13 cellular contexts compared by ENCODE assay signal in genomic region chr22:38187413-38188212, GRCh38. TPM values are rescaled to one million over a fixed set of nuclear protein-coding genes. Genes with fewer than 3 reads are reported as not detected.
DNase-seq lines count a peak whose midpoint lies in the region; ATAC-seq and TF ChIP-seq lines count a peak whose summit lies in the region.
"Had no signal": no experiment of that assay in that cellular context is flagged by ENCODE, and none has a peak within 500 bp of the region (broad histone marks: within the 10 kb centered on the region; RNA-seq: fewer than 3 reads in every experiment).

No MANE protein-coding gene starts in this region.

- no peak overlapping the region for H3K4me3 Mint-ChIP-seq in Caco-2 (ENCODE audit: unreplicated experiment)

- no peak for ATAC-seq in HG02759 (IDR thresholded peaks at IDR 0.05; ENCODE audit: unreplicated experiment)

- H3K4me1 Mint-ChIP-seq in Caco-2 (ENCODE audit: low read depth, unreplicated experiment): peaks cover 21% of the 10 kb centered on the region

- no peak for TF ChIP-seq CTCF in Caco-2 (IDR thresholded peaks at IDR 0.05; ENCODE audit: insufficient read depth in 1 of 2, low read depth in 1 of 2, low read length in 1 of 2, severe bottlenecking in 1 of 2, unreplicated experiment in 1 of 2)
- TF ChIP-seq CTCF in tibial artery (IDR thresholded peaks at IDR 0.05): no peak

- H3K9me3 ChIP-seq in Caco-2: no peaks in the 10 kb centered on the region
- no peaks in the 10 kb centered on the region for H3K9me3 ChIP-seq in tibial artery
- H3K9me3 ChIP-seq: BLaER1 treated with 17β-estradiol and CSF1 and Interleukin-3, amounts not matched to agents 10 nM and 100 nM; SJCRH30 had no signal

- intact Hi-C loops in Caco-2 (cut with micrococcal nuclease; ENCODE audit: unreplicated experiment): loop anchor here (2.0 to 10.0 kb wide), 2 partner anchors 13 to 73 kb away; partner anchors contain the start of genes BAIAP2L2 and MAFF
- intact Hi-C loops in tibial artery (cut with DNase I; ENCODE audit: low total_unique reads): no loop called here

- no peaks in the 10 kb centered on the region for H3K9me3 Mint-ChIP-seq in Caco-2 (ENCODE audit: unreplicated experiment)

- no peak overlapping the region for H3K27ac Mint-ChIP-seq in Caco-2 (ENCODE audit: unreplicated experiment)

- POLR2A ChIA-PET in Caco-2 (lab: Charles Lee): no interaction called here

- H3K36me3 ChIP-seq in Caco-2 (ENCODE audit: control insufficient read depth, insufficient read depth, low read length) (no peaks in the 10 kb centered on the region), tibial artery (no peaks in the 10 kb centered on the region)
- H3K36me3 ChIP-seq: BLaER1 treated with 17β-estradiol and CSF1 and Interleukin-3, amounts not matched to agents 10 nM and 100 nM; SJCRH30 had no signal

- H3K27me3 Mint-ChIP-seq in Caco-2 (ENCODE audit: insufficient read depth, unreplicated experiment): no peaks in the 10 kb centered on the region

- DNase-seq in CD1c-positive myeloid dendritic cell (ENCODE audit: extremely low spot score): peak; percentile 27
- DNase-seq in NCI-H1092 treated with DMSO at 0.1 percent for 48 hours (lab: John Stamatoyannopoulos, UW): peak; percentile 89
- DNase-seq in cerebellar cortex (ENCODE audit: low spot score): peak; percentile 65
- DNase-seq in mucosa of gallbladder (ENCODE audit: low spot score): peak; percentile 61
- no peak for DNase-seq in Caco-2
- DNase-seq in iPS-NIHi7 (ENCODE audit: extremely low spot score): no peak
- no peak for DNase-seq in tibial artery
- DNase-seq: activated CD8-positive, alpha-beta memory T cell treated with anti-CD3 and anti-CD28 coated beads, Interleukin-2, amount 50 U/mL, for 4 hours; NCI-H446 treated with DMSO at 0.1 percent for 48 hours had no signal

- CTCF ChIA-PET in Caco-2 (lab: Charles Lee): no interaction called here

- peaks cover 10% of the 10 kb centered on the region for H3K36me3 Mint-ChIP-seq in Caco-2 (ENCODE audit: insufficient read depth, unreplicated experiment)

- no TSS peak for BruUV-seq in Caco-2 (replicated peaks; lab: Mats Ljungman, UMichigan)

- H3K4me3 ChIP-seq in Caco-2 (ENCODE audit: low read depth, low read length) (no peak overlapping the region), tibial artery (no peak overlapping the region)
- H3K4me3 ChIP-seq: BLaER1 treated with 17β-estradiol and CSF1 and Interleukin-3, amounts not matched to agents 10 nM and 100 nM; SJCRH30; skin epidermis had no signal

- no peaks in the 10 kb centered on the region for H3K27me3 ChIP-seq in Caco-2 (replicated peaks; ENCODE audit: control insufficient read depth, insufficient read depth, low read length)
- no peaks in the 10 kb centered on the region for H3K27me3 ChIP-seq in tibial artery
- H3K27me3 ChIP-seq: BLaER1 treated with 17β-estradiol and CSF1 and Interleukin-3, amounts not matched to agents 10 nM and 100 nM; SJCRH30 had no signal

- H3K4me1 ChIP-seq in Caco-2 (peaks cover 15% of the 10 kb centered on the region; the same call in 1 of the 2 replicates), tibial artery (peaks cover 0 to 11% (median 0%) of the 10 kb centered on the region in 4 donors)

- no peak overlapping the region for H3K27ac ChIP-seq in tibial artery
- H3K27ac ChIP-seq: SJCRH30 had no signal

RNA-seq across cellular contexts. Expression of gene PLA2G6, which starts 6.0 kb away (rescaled TPM):
- total RNA-seq in mucosa of gallbladder (260 TPM), Caco-2 (2022) (18.7 and 19.2 TPM in 2 replicates)

RNA-seq across cellular contexts. Expression of gene MAFF, which starts 14.2 kb away (rescaled TPM):
- total RNA-seq in mucosa of gallbladder (34.4 TPM), Caco-2 (2022) (6.8 and 9.0 TPM in 2 replicates)

Comparison
In these comparisons a context has a peak if more than half of its experiments do, and no peak if none do; other contexts are left out.
1. DNase-seq: peak in CD1c-positive myeloid dendritic cell (single experiment), NCI-H1092 treated with DMSO at 0.1 percent for 48 hours (single experiment), cerebellar cortex (single experiment) and mucosa of gallbladder (single experiment); none in Caco-2 (0 of 2), iPS-NIHi7 (single experiment) and tibial artery (0 of 2).
2. RNA of gene PLA2G6, which starts 6.0 kb away (total RNA-seq): 260 TPM in mucosa of gallbladder (single experiment); 18.7 to 19.2 TPM in Caco-2; every median in the first group is over 10 times any median in the second.